ENCODE assay signal across 17 cellular contexts in genomic region chr10:30343962-30344361, GRCh38. TPM values are rescaled to one million over a fixed set of nuclear protein-coding genes. Genes with fewer than 3 reads are reported as not detected.
DNase-seq lines count a peak whose midpoint lies in the region; ATAC-seq and TF ChIP-seq lines count a peak whose summit lies in the region.
"Had no signal": no experiment of that assay in that cellular context is flagged by ENCODE, and none has a peak within 500 bp of the region (broad histone marks: within the 10 kb centered on the region; RNA-seq: fewer than 3 reads in every experiment).

No MANE protein-coding gene starts in this region.

- H3K27ac ChIP-seq in tibial artery, result no peak overlapping the region
- H3K27ac ChIP-seq: BLaER1 treated with 17β-estradiol and CSF1 and Interleukin-3, amounts not matched to agents 10 nM and 100 nM; GM23248 had no signal

- H3K9me3 ChIP-seq in Loucy (ENCODE audit: insufficient read depth, low read depth, low read length), result no peaks in the 10 kb centered on the region
- no peaks in the 10 kb centered on the region for H3K9me3 ChIP-seq in tibial artery
- H3K9me3 ChIP-seq: BLaER1 treated with 17β-estradiol and CSF1 and Interleukin-3, amounts not matched to agents 10 nM and 100 nM; HAP-1 had no signal

- H3K4me2 ChIP-seq in Loucy (ENCODE audit: low read depth, low read length, poor library complexity, severe bottlenecking), result peak overlapping the region; percentile 91
- H3K4me2 ChIP-seq: BLaER1 treated with 17β-estradiol and CSF1 and Interleukin-3, amounts not matched to agents 10 nM and 100 nM had no signal

- TF ChIP-seq CTCF in Loucy (conservative IDR thresholded peaks at IDR 0.05; ENCODE audit: low read length) (no peak), progenitor cell of endocrine pancreas (IDR thresholded peaks at IDR 0.05; ENCODE audit: unreplicated experiment) (no peak), tibial artery (IDR thresholded peaks at IDR 0.05) (no peak)

- no peak for DNase-seq in activated naive CD8-positive, alpha-beta T cell treated with anti-CD3 and anti-CD28 coated beads for 36 hours
- no peak for DNase-seq in effector memory CD8-positive, alpha-beta T cell
- no peak for DNase-seq in progenitor cell of endocrine pancreas (ENCODE audit: low spot score, unreplicated experiment)
- DNase-seq in SIG-M5 treated with dmso at 0.1 percent for 504 hours (lab: John Stamatoyannopoulos, UW; ENCODE audit: unreplicated experiment), result no peak
- no peak for DNase-seq in tibial artery
- DNase-seq: Calu3; CD8-positive, alpha-beta T cell; DMS79 treated with DMSO at 0.1 percent for 48 hours; EL; GM23248 had no signal

- peaks cover 56% of the 10 kb centered on the region for H3K4me1 Mint-ChIP-seq in activated naive CD8-positive, alpha-beta T cell (ENCODE audit: low read depth)
- peaks cover 42% of the 10 kb centered on the region for H3K4me1 Mint-ChIP-seq in activated naive CD8-positive, alpha-beta T cell treated with anti-CD3 and anti-CD28 coated beads for 36 hours
- H3K4me1 Mint-ChIP-seq in effector memory CD8-positive, alpha-beta T cell (ENCODE audit: low read depth in 2 of 2), result peaks cover 47 to 65% of the 10 kb centered on the region in 2 donors
- peaks cover 15% of the 10 kb centered on the region for H3K4me1 Mint-ChIP-seq in progenitor cell of endocrine pancreas (ENCODE audit: low read depth)

- no peaks in the 10 kb centered on the region for H3K9me3 Mint-ChIP-seq in activated naive CD8-positive, alpha-beta T cell (ENCODE audit: low read depth)
- no peaks in the 10 kb centered on the region for H3K9me3 Mint-ChIP-seq in activated naive CD8-positive, alpha-beta T cell treated with anti-CD3 and anti-CD28 coated beads for 36 hours
- H3K9me3 Mint-ChIP-seq in effector memory CD8-positive, alpha-beta T cell, result no peaks in the 10 kb centered on the region
- H3K9me3 Mint-ChIP-seq in progenitor cell of endocrine pancreas (ENCODE audit: low read depth), result no peaks in the 10 kb centered on the region
- H3K9me3 Mint-ChIP-seq: CD8-positive, alpha-beta T cell; IgD-negative memory B cell had no signal

- no peak overlapping the region for H3K9ac ChIP-seq in Loucy (ENCODE audit: low read depth, low read length, poor library complexity, severe bottlenecking)
- H3K9ac ChIP-seq: BLaER1 treated with 17β-estradiol and CSF1 and Interleukin-3, amounts not matched to agents 10 nM and 100 nM; GM23248 had no signal

- H3K79me2 ChIP-seq in Loucy (ENCODE audit: insufficient read depth, low read length), result peaks cover 92% of the 10 kb centered on the region

- no peaks in the 10 kb centered on the region for H3F3A ChIP-seq in Loucy (ENCODE audit: low read depth)

- H3K4me3 Mint-ChIP-seq in activated naive CD8-positive, alpha-beta T cell, result no peak overlapping the region
- no peak overlapping the region for H3K4me3 Mint-ChIP-seq in activated naive CD8-positive, alpha-beta T cell treated with anti-CD3 and anti-CD28 coated beads for 36 hours
- H3K4me3 Mint-ChIP-seq in effector memory CD8-positive, alpha-beta T cell, result no peak overlapping the region
- no peak overlapping the region for H3K4me3 Mint-ChIP-seq in progenitor cell of endocrine pancreas (ENCODE audit: low read depth)
- H3K4me3 Mint-ChIP-seq: B cell; CD8-positive, alpha-beta T cell had no signal

- H3K4me1 ChIP-seq in Loucy (ENCODE audit: insufficient read depth, low read length, poor library complexity, severe bottlenecking) (peaks cover 26% of the 10 kb centered on the region), tibial artery (peaks cover 0 to 29% (median 17%) of the 10 kb centered on the region in 4 donors)

- H3K36me3 ChIP-seq in Loucy (ENCODE audit: insufficient read depth, low read length), result peaks cover 24% of the 10 kb centered on the region; the same call in 1 of the 2 replicates
- peaks cover 13 to 24% (median 17%) of the 10 kb centered on the region in 3 donors for H3K36me3 ChIP-seq in tibial artery

- H3K36me3 Mint-ChIP-seq in activated naive CD8-positive, alpha-beta T cell, result peaks cover 4% of the 10 kb centered on the region
- peaks cover 60% of the 10 kb centered on the region for H3K36me3 Mint-ChIP-seq in activated naive CD8-positive, alpha-beta T cell treated with anti-CD3 and anti-CD28 coated beads for 36 hours
- H3K36me3 Mint-ChIP-seq in effector memory CD8-positive, alpha-beta T cell (ENCODE audit: insufficient read depth), result peaks cover 29% of the 10 kb centered on the region
- H3K36me3 Mint-ChIP-seq in progenitor cell of endocrine pancreas (ENCODE audit: insufficient read depth), result peaks cover 13% of the 10 kb centered on the region

- H4K20me1 ChIP-seq in Loucy (ENCODE audit: insufficient read depth, low read length, poor library complexity, severe bottlenecking), result peaks cover 41% of the 10 kb centered on the region

- no peaks in the 10 kb centered on the region for H3K27me3 Mint-ChIP-seq in activated naive CD8-positive, alpha-beta T cell
- H3K27me3 Mint-ChIP-seq in activated naive CD8-positive, alpha-beta T cell treated with anti-CD3 and anti-CD28 coated beads for 36 hours, result no peaks in the 10 kb centered on the region
- no peaks in the 10 kb centered on the region for H3K27me3 Mint-ChIP-seq in effector memory CD8-positive, alpha-beta T cell
- H3K27me3 Mint-ChIP-seq in progenitor cell of endocrine pancreas, result no peaks in the 10 kb centered on the region
- H3K27me3 Mint-ChIP-seq: B cell, IgD-negative memory B cell had no signal

- H3K4me3 ChIP-seq in Loucy (ENCODE audit: low read length, poor library complexity, severe bottlenecking) (no peak overlapping the region), tibial artery (no peak overlapping the region)
- H3K4me3 ChIP-seq: BLaER1 treated with 17β-estradiol and CSF1 and Interleukin-3, amounts not matched to agents 10 nM and 100 nM; GM23248; HAP-1 had no signal

- H3K9me2 ChIP-seq in Loucy (replicated peaks; ENCODE audit: low read depth, low read length), result no peaks in the 10 kb centered on the region

- H2AFZ ChIP-seq in Loucy (ENCODE audit: low read length), result no peak overlapping the region
- H2AFZ ChIP-seq: GM23248 had no signal

- H3K27me3 ChIP-seq in Loucy (ENCODE audit: insufficient read depth, low read length, poor library complexity, severe bottlenecking) (no peaks in the 10 kb centered on the region), tibial artery (no peaks in the 10 kb centered on the region)
- H3K27me3 ChIP-seq: BLaER1 treated with 17β-estradiol and CSF1 and Interleukin-3, amounts not matched to agents 10 nM and 100 nM had no signal

- intact Hi-C loops in tibial artery (cut with DNase I; ENCODE audit: low total_unique reads), result no loop called here

- peak overlapping the region; percentile 7 for H3K27ac Mint-ChIP-seq in activated naive CD8-positive, alpha-beta T cell
- H3K27ac Mint-ChIP-seq in activated naive CD8-positive, alpha-beta T cell treated with anti-CD3 and anti-CD28 coated beads for 36 hours, result no peak overlapping the region
- peak overlapping the region; percentile 30 for H3K27ac Mint-ChIP-seq in effector memory CD8-positive, alpha-beta T cell
- peak overlapping the region; percentile 0 for H3K27ac Mint-ChIP-seq in progenitor cell of endocrine pancreas
- H3K27ac Mint-ChIP-seq: B cell; CD8-positive, alpha-beta T cell; IgD-negative memory B cell had no signal

- ATAC-seq in effector memory CD8-positive, alpha-beta T cell (replicated peaks), result no peak
- ATAC-seq: CD8-positive, alpha-beta T cell; HepG2 had no signal

RNA-seq across cellular contexts. Expression of gene MTPAP, which starts 5.1 kb away (rescaled TPM):
- total RNA-seq in activated naive CD8-positive, alpha-beta T cell treated with anti-CD3 and anti-CD28 coated beads for 36 hours, result 10 to 100 TPM; 43.9 to 47.6 TPM
- 29.5 and 32.4 TPM in 2 replicates for total RNA-seq in progenitor cell of endocrine pancreas
